ENCODE assay signal across 8 cellular contexts in genomic region chr1:176206961-176207902, GRCh38. TPM values are rescaled to one million over a fixed set of nuclear protein-coding genes. Genes with fewer than 3 reads are reported as not detected.
DNase-seq lines count a peak whose midpoint lies in the region; ATAC-seq and TF ChIP-seq lines count a peak whose summit lies in the region.

Gene COP1 (minus strand): TSS chr1:176207286. CDS start chr1:176206978, 308 bp downstream.

- DNase-seq in AG04450 (ENCODE audit: low read depth, low spot score) (peak; percentile 83), NCI-H2227 (lab: John Stamatoyannopoulos, UW; ENCODE audit: unreplicated experiment) (peak; percentile 99), WERI-Rb-1 (peak; percentile 98), mammary epithelial cell (peak; percentile 96), iPS-NIHi11 (ENCODE audit: low spot score) (peak; percentile 98), smooth muscle cell (lab: John Stamatoyannopoulos, UW; ENCODE audit: unreplicated experiment) (peak; percentile 91)

- H3K79me2 ChIP-seq in mammary epithelial cell (ENCODE audit: insufficient read depth, low read length) (peaks cover 60% of the 10 kb centered on the region), smooth muscle cell (ENCODE audit: low read depth) (peaks cover 44% of the 10 kb centered on the region)

- TF ChIP-seq CTCF in AG04450 (IDR thresholded peaks at IDR 0.05; ENCODE audit: low read depth, low read length): no peak; the same call in 1 of the 2 replicates
- no peak for TF ChIP-seq CTCF in WERI-Rb-1 (IDR thresholded peaks at IDR 0.05; ENCODE audit: low read depth, low read length)
- no peak for TF ChIP-seq CTCF in mammary epithelial cell (conservative IDR thresholded peaks at IDR 0.05 in 1 of 2, IDR thresholded peaks at IDR 0.05 in 1 of 2; ENCODE audit: extremely low read depth in 1 of 2, insufficient read depth in 1 of 2, low read depth in 1 of 2, low read length in 2 of 2)
- no peak for TF ChIP-seq CTCF in smooth muscle cell (IDR thresholded peaks at IDR 0.05; ENCODE audit: borderline replicate concordance, insufficient read depth, poor library complexity, severe bottlenecking)

- intact Hi-C loops in mammary epithelial cell (cut with micrococcal nuclease): loop anchor here (2.0 kb wide), 1 partner anchor 34 kb away; no protein-coding TSS in a partner anchor

- H2AFZ ChIP-seq in mammary epithelial cell (ENCODE audit: low read depth, low read length) (peak within 1 kb of the TSS; percentile 86), smooth muscle cell (ENCODE audit: low read depth) (peak within 1 kb of the TSS; percentile 97)

- POLR2A ChIA-PET in AG04450 (lab: Yijun Ruan, JAX): interaction anchor here (0.6 to 0.9 kb wide), 4 partner anchors 20 to 1184 kb away, joined by 3 to 5 read pairs (median 4); partner anchors contain the start of gene MRPS14

- H3K9me3 ChIP-seq in AG04450 (ENCODE audit: control insufficient read depth, insufficient read depth, low read length) (no peaks in the 10 kb centered on the region), WERI-Rb-1 (ENCODE audit: severe bottlenecking) (no peaks in the 10 kb centered on the region), mammary epithelial cell (replicated peaks; ENCODE audit: insufficient read depth, low read length) (no peaks in the 10 kb centered on the region), smooth muscle cell (replicated peaks; ENCODE audit: low read depth) (no peaks in the 10 kb centered on the region)

- no peaks in the 10 kb centered on the region for H3K27me3 ChIP-seq in AG04450 (ENCODE audit: control insufficient read depth, insufficient read depth, low read length)
- no peaks in the 10 kb centered on the region for H3K27me3 ChIP-seq in WERI-Rb-1 (ENCODE audit: insufficient read depth, low read depth, severe bottlenecking)
- no peaks in the 10 kb centered on the region for H3K27me3 ChIP-seq in mammary epithelial cell (ENCODE audit: insufficient read depth, low read length)
- no peaks in the 10 kb centered on the region for H3K27me3 ChIP-seq in smooth muscle cell (ENCODE audit: low read depth)

- dilution Hi-C loops in mammary epithelial cell (cut with HindIII; ENCODE audit: low sequenced_read_pairs): no loop called here

- TSS peak; percentile 11 for BruUV-seq in mammary epithelial cell (replicated peaks; lab: Mats Ljungman, UMichigan)

- H3K4me1 ChIP-seq in mammary epithelial cell (ENCODE audit: insufficient read depth, low read length): peaks cover 20% of the 10 kb centered on the region
- H3K4me1 ChIP-seq in smooth muscle cell (ENCODE audit: low read depth): peaks cover 15% of the 10 kb centered on the region

- peak within 1 kb of the TSS; percentile 98 for H3K4me2 ChIP-seq in mammary epithelial cell (ENCODE audit: insufficient read depth, low read depth, low read length)
- peak within 1 kb of the TSS; percentile 95 for H3K4me2 ChIP-seq in smooth muscle cell

- no peaks in the 10 kb centered on the region for H3F3A ChIP-seq in smooth muscle cell (ENCODE audit: low read depth)

- in situ Hi-C loops in mammary epithelial cell (cut with MboI; ENCODE audit: low sequenced_read_pairs in 2 of 2): no loop called here

- peak; percentile 81 for ATAC-seq in GM18873 (IDR thresholded peaks at IDR 0.05; ENCODE audit: low FRiP score, unreplicated experiment)
- ATAC-seq in HG03139 (IDR thresholded peaks at IDR 0.05; ENCODE audit: unreplicated experiment): peak; percentile 71

- 1% methylated on average over 36 of the region's 92 CpGs for WGBS in mammary epithelial cell (ENCODE audit: low coverage, missing lambda C conversion rate)
- WGBS in smooth muscle cell (ENCODE audit: low lambda C conversion rate): under 1% methylated on average over 83 of the region's 92 CpGs

- H3K9ac ChIP-seq in mammary epithelial cell (ENCODE audit: insufficient read depth, low read length) (peak within 1 kb of the TSS; percentile 73), smooth muscle cell (ENCODE audit: low read depth) (peak within 1 kb of the TSS; percentile 95)

- H3K27ac ChIP-seq in AG04450 (ENCODE audit: low read depth, low read length) (peak within 1 kb of the TSS; percentile 89), WERI-Rb-1 (peak within 1 kb of the TSS; percentile 94), mammary epithelial cell (ENCODE audit: insufficient read depth, low read depth, low read length) (peak within 1 kb of the TSS; percentile 63), smooth muscle cell (ENCODE audit: low read depth) (peak within 1 kb of the TSS; percentile 93)

- peak within 1 kb of the TSS; percentile 89 for H3K4me3 ChIP-seq in AG04450 (ENCODE audit: low read depth, low read length)
- H3K4me3 ChIP-seq in WERI-Rb-1 (ENCODE audit: low read depth, low read length): peak within 1 kb of the TSS; percentile 71
- peak within 1 kb of the TSS; percentile 91 to 99 (median 98) for H3K4me3 ChIP-seq in mammary epithelial cell (replicated peaks in 1 of 3; ENCODE audit: insufficient read depth in 1 of 3, low read depth in 2 of 3, low read length in 3 of 3)
- peak within 1 kb of the TSS; percentile 97 for H3K4me3 ChIP-seq in smooth muscle cell

- CTCF ChIA-PET in AG04450 (lab: Charles Lee) (interaction anchor here (0.6 to 0.7 kb wide), 4 partner anchors 15 to 104 kb away, joined by 3 to 5 read pairs (median 3); no protein-coding TSS in a partner anchor), mammary epithelial cell (lab: Charles Lee; ENCODE audit: low non-redundant PET) (interaction anchor here (0.6 to 0.7 kb wide), 2 partner anchors 10 to 33 kb away, joined by 3 read pairs; no protein-coding TSS in a partner anchor)

- H4K20me1 ChIP-seq in mammary epithelial cell (ENCODE audit: insufficient read depth, low read length) (no peaks in the 10 kb centered on the region), smooth muscle cell (ENCODE audit: low read depth) (peaks cover 41% of the 10 kb centered on the region)

- peaks cover 5% of the 10 kb centered on the region for H3K36me3 ChIP-seq in WERI-Rb-1
- H3K36me3 ChIP-seq in mammary epithelial cell (ENCODE audit: insufficient read depth, low read length): no peaks in the 10 kb centered on the region
- no peaks in the 10 kb centered on the region for H3K36me3 ChIP-seq in smooth muscle cell (ENCODE audit: low read depth)

RNA-seq across cellular contexts. Expression of gene COP1, which starts in this region (rescaled TPM):
- 33.2 and 43.7 TPM in 2 replicates for polyA plus RNA-seq in AG04450 (2011; rRNA removed)
- polyA minus RNA-seq in AG04450 (2011; rRNA and poly(A)+ RNA removed): 37.4 and 73.0 TPM in 2 replicates
- total RNA-seq in mammary epithelial cell: 10 to 100 TPM; 42.2 to 72.5 TPM
- 24.5 TPM for polyA plus RNA-seq in mammary epithelial cell
- 72.0 TPM for polyA minus RNA-seq in mammary epithelial cell
- 65.3 and 68.2 TPM in 2 replicates for total RNA-seq in smooth muscle cell
- 40.5 and 44.8 TPM in 2 replicates for polyA plus RNA-seq in smooth muscle cell

Comparison
In these comparisons a context has a peak if more than half of its experiments do, and no peak if none do; other contexts are left out.
1. Peak in every context shown above with its lines: DNase-seq, ATAC-seq, H3K4me3 ChIP-seq and H3K27ac ChIP-seq.